23 cellular contexts compared by ENCODE assay signal in genomic region chr20:43334080-43334479, GRCh38.
"Had no signal": no experiment of that assay in that cellular context is flagged by ENCODE, and none has a peak within 500 bp of the region (broad histone marks: within the 10 kb centered on the region; RNA-seq: fewer than 3 reads in every experiment).

No MANE protein-coding gene starts in this region.

- H3K4me1 ChIP-seq: esophagus muscularis mucosa, foreskin keratinocyte, gastroesophageal sphincter, heart left ventricle, left lung, lower lobe of right lung had no signal

- H3K27ac ChIP-seq: coronary artery, dorsolateral prefrontal cortex, esophagus muscularis mucosa, foreskin keratinocyte, gastroesophageal sphincter, heart left ventricle, left lung, lower lobe of right lung had no signal

- H3K4me1 Mint-ChIP-seq: mesothelial cell of epicardium, naive B cell had no signal

- H3K36me3 Mint-ChIP-seq: mesothelial cell of epicardium had no signal

- H3K4me3 ChIP-seq: coronary artery, dorsolateral prefrontal cortex, esophagus muscularis mucosa, gastroesophageal sphincter, heart left ventricle, left lung, lower lobe of right lung, mucosa of descending colon had no signal

- H3K27me3 ChIP-seq: dorsolateral prefrontal cortex, esophagus muscularis mucosa, foreskin keratinocyte, gastroesophageal sphincter, heart left ventricle, left lung had no signal

- DNase-seq: dermis blood vessel endothelial cell; dorsolateral prefrontal cortex; effector CD4-positive, alpha-beta T cell; effector memory CD4-positive, alpha-beta T cell; foreskin keratinocyte; heart left ventricle; hippocampal formation; left cardiac atrium; left lung; left ventricle myocardium superior; lower lobe of right lung; mesenchymal stem cell; mucosa of descending colon; naive B cell had no signal

- H3K36me3 ChIP-seq: esophagus muscularis mucosa, gastroesophageal sphincter, heart left ventricle, left lung, lower lobe of right lung had no signal

- H3K4me3 Mint-ChIP-seq: mesothelial cell of epicardium had no signal

- H3K27ac Mint-ChIP-seq: mesothelial cell of epicardium, naive B cell had no signal

- H3K27me3 Mint-ChIP-seq: naive B cell had no signal

- ATAC-seq: foreskin keratinocyte, gastroesophageal sphincter, heart left ventricle, left cardiac atrium, left lung, left ventricle myocardium superior, lower lobe of right lung, mucosa of descending colon had no signal

- FAIRE-seq: colon, endothelial cell of umbilical vein, frontal cortex, islet of Langerhans, keratinocyte had no signal
